27 cellular contexts compared by ENCODE assay signal in genomic region chr19:49887037-49887652, GRCh38. TPM values are rescaled to one million over a fixed set of nuclear protein-coding genes. Genes with fewer than 3 reads are reported as not detected.
DNase-seq lines count a peak whose midpoint lies in the region; TF ChIP-seq lines count a peak whose summit lies in the region.
"Had no signal": no experiment of that assay in that cellular context is flagged by ENCODE, and none has a peak within 500 bp of the region (broad histone marks: within the 10 kb centered on the region; RNA-seq: fewer than 3 reads in every experiment).

No MANE protein-coding gene starts in this region.

- DNase-seq in DMS153 treated with DMSO at 0.1 percent for 48 hours (lab: John Stamatoyannopoulos, UW; ENCODE audit: unreplicated experiment), result peak; percentile 61
- peak; percentile 57 for DNase-seq in left kidney (ENCODE audit: low read depth, low spot score)
- no peak for DNase-seq in LoVo (ENCODE audit: low spot score)
- DNase-seq in midbrain (lab: John Stamatoyannopoulos, UW), result no peak
- DNase-seq in iPS-NIHi11 (ENCODE audit: low spot score), result no peak
- DNase-seq in hippocampal formation (lab: John Stamatoyannopoulos, UW), result no peak
- DNase-seq: activated B cell treated with CpG ODN at 0.5 μM for 24 hours; activated CD8-positive, alpha-beta memory T cell treated with anti-CD3 and anti-CD28 coated beads, Interleukin-2, amount 10 ng/mL, durations not matched to agents 7 days and 5 days; activated naive CD4-positive, alpha-beta T cell; cerebellar nuclear complex; IMR-90; mammary epithelial cell; NCI-H1092 treated with DMSO at 0.1 percent for 48 hours; NCI-H187 treated with DMSO at 0.1 percent for 48 hours; NCI-H345; SIG-M5; stimulated activated CD4-positive, alpha-beta T cell treated with anti-CD3 and anti-CD28 coated beads, Interleukin-4, amount 100 ng/mL, for 4 hours; stimulated activated naive CD4-positive, alpha-beta T cell; SW 1271; T1000 had no signal

- H3K36me3 ChIP-seq in BLaER1 treated with 17β-estradiol and CSF1 and Interleukin-3, amounts not matched to agents 10 nM and 100 nM, result peaks cover 17 to 78% (median 29%) of the 10 kb centered on the region in 11 experiments

- H3K4me3 ChIP-seq in BLaER1 treated with 17β-estradiol and CSF1 and Interleukin-3, amounts not matched to agents 10 nM and 100 nM, result no peak overlapping the region
- H3K4me3 ChIP-seq: Peyer's patch, right lobe of liver, suprapubic skin had no signal

- H3K4me2 ChIP-seq in BLaER1 treated with 17β-estradiol and CSF1 and Interleukin-3, amounts not matched to agents 10 nM and 100 nM, result peak overlapping the region in 7 of 11 experiments; percentile 7 to 60 (median 34); a peak in 10 of 22 replicates

- peaks cover 0 to 53% (median 0%) of the 10 kb centered on the region in 11 experiments; a peak in 9 of 22 replicates for H4K20me1 ChIP-seq in BLaER1 treated with 17β-estradiol and CSF1 and Interleukin-3, amounts not matched to agents 10 nM and 100 nM

- no peak overlapping the region for H3K27ac ChIP-seq in BLaER1 treated with 17β-estradiol and CSF1 and Interleukin-3, amounts not matched to agents 10 nM and 100 nM
- H3K27ac ChIP-seq: parathyroid adenoma, Peyer's patch, right lobe of liver, suprapubic skin had no signal

- no peak overlapping the region for H3K9ac ChIP-seq in BLaER1 treated with 17β-estradiol and CSF1 and Interleukin-3, amounts not matched to agents 10 nM and 100 nM
- H3K9ac ChIP-seq: parathyroid adenoma had no signal

- H3K27me3 ChIP-seq in BLaER1 treated with 17β-estradiol and CSF1 and Interleukin-3, amounts not matched to agents 10 nM and 100 nM, result peaks cover 0 to 14% (median 0%) of the 10 kb centered on the region in 11 experiments; a peak in 6 of 22 replicates
- H3K27me3 ChIP-seq: Peyer's patch, right lobe of liver, suprapubic skin had no signal

- peaks cover 4 to 17% (median 8%) of the 10 kb centered on the region in 11 experiments; a peak in 19 of 22 replicates for H3K9me3 ChIP-seq in BLaER1 treated with 17β-estradiol and CSF1 and Interleukin-3, amounts not matched to agents 10 nM and 100 nM (replicated peaks in 1 of 11)
- H3K9me3 ChIP-seq: Peyer's patch, right lobe of liver, suprapubic skin had no signal

- H3K4me1 ChIP-seq in BLaER1 treated with 17β-estradiol and CSF1 and Interleukin-3, amounts not matched to agents 10 nM and 100 nM, result peaks cover 30 to 73% (median 54%) of the 10 kb centered on the region in 10 experiments
- H3K4me1 ChIP-seq: parathyroid adenoma had no signal

TF ChIP-seq in PFSK-1, 5 proteins besides CTCF, POLR2A, EP300 and RAD21:
- TF ChIP-seq TAF1 (IDR thresholded peaks at IDR 0.05; ENCODE audit: borderline replicate concordance, insufficient read depth, low read length) (no peak), POLR2AphosphoS5 (IDR thresholded peaks at IDR 0.05; ENCODE audit: low read depth, low read length) (0 out of 2 replicates have a peak, but pooled peaks have one; percentile 25), FOXP2 (optimal IDR thresholded peaks at IDR 0.05; ENCODE audit: borderline replicate concordance, extremely low read depth, extremely low read length, insufficient read depth) (no peak), SIN3A (IDR thresholded peaks at IDR 0.05; ENCODE audit: borderline replicate concordance, insufficient read depth, low read length) (no peak), REST (IDR thresholded peaks at IDR 0.05; ENCODE audit: insufficient read depth in 1 of 2, low read depth in 2 of 2, low read length in 2 of 2) (no peak)

RNA-seq across cellular contexts. Expression of gene IL4I1, which starts 9.5 kb away (rescaled TPM):
- polyA plus RNA-seq in PFSK-1 (2012; ENCODE audit: insufficient read length, low read depth), result 1.1 TPM
- polyA plus RNA-seq: neural cell had no signal

RNA-seq across cellular contexts. Expression of gene TBC1D17, which starts 9.6 kb away (rescaled TPM):
- polyA plus RNA-seq in PFSK-1 (2012; ENCODE audit: insufficient read length, low read depth), result 38.9 TPM

RNA-seq across cellular contexts. Expression of gene AKT1S1, which starts 10.0 kb away (rescaled TPM):
- polyA plus RNA-seq in PFSK-1 (2012; ENCODE audit: insufficient read length, low read depth), result 81.0 TPM

RNA-seq across cellular contexts. Expression of gene PNKP, which starts 19.8 kb away (rescaled TPM):
- polyA plus RNA-seq in PFSK-1 (2012; ENCODE audit: insufficient read length, low read depth), result 76.5 TPM

RNA-seq across cellular contexts. Expression of gene PTOV1, which starts 36.2 kb away (rescaled TPM):
- 173 TPM for polyA plus RNA-seq in PFSK-1 (2012; ENCODE audit: insufficient read length, low read depth)

Comparison
In these comparisons a context has a peak if more than half of its experiments do, and no peak if none do; other contexts are left out.
1. DNase-seq: peak in DMS153 treated with DMSO at 0.1 percent for 48 hours (single experiment) and left kidney (single experiment); none in LoVo (single experiment), midbrain (single experiment), iPS-NIHi11 (single experiment) and hippocampal formation (0 of 2).